ENCODE assay signal across 17 cellular contexts in the genomic region with DNA sequence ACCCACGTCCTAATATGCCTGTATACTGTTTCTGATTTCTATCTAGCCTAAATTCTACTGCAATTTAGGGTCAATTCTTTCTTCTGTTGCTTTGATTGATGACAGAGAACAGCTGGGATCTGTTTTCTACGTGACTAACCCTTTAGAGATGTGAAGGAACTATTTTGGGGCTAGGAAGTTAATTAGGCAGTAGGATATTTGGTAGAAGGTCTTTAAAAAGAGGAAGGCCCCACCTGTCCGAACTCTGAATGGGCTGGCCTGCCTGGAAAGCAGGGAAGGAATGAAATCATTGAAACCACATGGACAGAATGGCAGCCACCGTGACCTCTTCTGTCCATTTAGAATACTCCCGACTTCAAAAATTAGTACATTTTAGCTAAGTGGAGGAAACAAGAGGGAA. TPM values are rescaled to one million over a fixed set of nuclear protein-coding genes. Genes with fewer than 3 reads are reported as not detected.
A peak's percentile ranks its signal among the peaks of the same experiment; 100 is the strongest.
DNase-seq lines count a peak whose midpoint lies in the region; ATAC-seq and TF ChIP-seq lines count a peak whose summit lies in the region.
"Had no signal": no experiment of that assay in that cellular context is flagged by ENCODE, and none has a peak within 500 bp of the region (broad histone marks: within the 10 kb centered on the region; RNA-seq: fewer than 3 reads in every experiment).

No MANE protein-coding gene starts in this region.

- H3K27me3 ChIP-seq in muscle layer of duodenum (ENCODE audit: low read depth, low read length) (no peaks in the 10 kb centered on the region), vagina (no peaks in the 10 kb centered on the region)
- H3K27me3 ChIP-seq: gastroesophageal sphincter, stomach had no signal

- no peaks in the 10 kb centered on the region for H3K9me3 ChIP-seq in muscle layer of duodenum (ENCODE audit: control insufficient read depth in 1 of 2, low read length in 2 of 2)
- H3K9me3 ChIP-seq in vagina = no peaks in the 10 kb centered on the region
- H3K9me3 ChIP-seq: gastroesophageal sphincter, stomach had no signal

- peaks cover 0 to 21% of the 10 kb centered on the region in 2 donors for H3K4me1 ChIP-seq in muscle layer of duodenum (ENCODE audit: control insufficient read depth in 1 of 2, insufficient read depth in 2 of 2, low read length in 2 of 2)
- peaks cover 49% of the 10 kb centered on the region for H3K4me1 ChIP-seq in vagina

- H3K27me3 Mint-ChIP-seq in stimulated activated naive CD8-positive, alpha-beta T cell treated with anti-CD3 and anti-CD28 coated beads, Interleukin-15, Interleukin-2, amounts not matched to agents 100 ng/mL and 50 ng/mL, for 24 hours = no peaks in the 10 kb centered on the region
- no peaks in the 10 kb centered on the region for H3K27me3 Mint-ChIP-seq in activated naive CD8-positive, alpha-beta T cell treated with anti-CD3 and anti-CD28 coated beads for 36 hours

- ATAC-seq in stimulated activated naive CD8-positive, alpha-beta T cell treated with anti-CD3 and anti-CD28 coated beads, Interleukin-15, Interleukin-2, amounts not matched to agents 100 U/mL and 50 U/mL, for 24 hours = no peak
- ATAC-seq: gastroesophageal sphincter had no signal

- H3K9me3 Mint-ChIP-seq in stimulated activated naive CD8-positive, alpha-beta T cell treated with anti-CD3 and anti-CD28 coated beads, Interleukin-15, Interleukin-2, amounts not matched to agents 100 ng/mL and 50 ng/mL, for 24 hours = no peaks in the 10 kb centered on the region
- no peaks in the 10 kb centered on the region for H3K9me3 Mint-ChIP-seq in activated naive CD8-positive, alpha-beta T cell treated with anti-CD3 and anti-CD28 coated beads for 36 hours

- DNase-seq in stimulated activated naive CD8-positive, alpha-beta T cell treated with anti-CD3 and anti-CD28 coated beads, Interleukin-15, Interleukin-2, amounts not matched to agents 100 U/mL and 50 U/mL, for 24 hours = no peak
- DNase-seq in activated naive CD8-positive, alpha-beta T cell treated with anti-CD3 and anti-CD28 coated beads for 36 hours = no peak
- DNase-seq in vagina (ENCODE audit: extremely low spot score in 2 of 2) (no peak), putamen (ENCODE audit: low spot score) (no peak), T1000 (lab: John Stamatoyannopoulos, UW) (no peak), 8988T (no peak)
- DNase-seq: activated gamma-delta T cell, AML-193, mammary epithelial cell, NCI-H2029 treated with DMSO at 0.1 percent for 48 hours, NCI-H510A treated with DMSO at 0.1 percent for 48 hours, nucleus accumbens, PC-9, stomach had no signal

- H3K27ac ChIP-seq in muscle layer of duodenum (ENCODE audit: low read length) (peak overlapping the region; percentile 40), vagina (peak overlapping the region; percentile 77)
- H3K27ac ChIP-seq: gastroesophageal sphincter had no signal

- no peak overlapping the region for H3K4me3 ChIP-seq in muscle layer of duodenum (ENCODE audit: low read depth in 1 of 2, low read length in 2 of 2)
- H3K4me3 ChIP-seq in vagina = no peak overlapping the region
- H3K4me3 ChIP-seq: gastroesophageal sphincter, PC-9, stomach had no signal

- intact Hi-C loops in vagina (cut with DNase I) = no loop called here

- peak overlapping the region; percentile 97 for H3K27ac Mint-ChIP-seq in stimulated activated naive CD8-positive, alpha-beta T cell treated with anti-CD3 and anti-CD28 coated beads, Interleukin-15, Interleukin-2, amounts not matched to agents 100 ng/mL and 50 ng/mL, for 24 hours
- H3K27ac Mint-ChIP-seq in activated naive CD8-positive, alpha-beta T cell treated with anti-CD3 and anti-CD28 coated beads for 36 hours = peak overlapping the region; percentile 93

- TF ChIP-seq CTCF in vagina (IDR thresholded peaks at IDR 0.05) = no peak

- peaks cover 91% of the 10 kb centered on the region for H3K36me3 Mint-ChIP-seq in stimulated activated naive CD8-positive, alpha-beta T cell treated with anti-CD3 and anti-CD28 coated beads, Interleukin-15, Interleukin-2, amounts not matched to agents 100 ng/mL and 50 ng/mL, for 24 hours (ENCODE audit: low read depth)
- H3K36me3 Mint-ChIP-seq in activated naive CD8-positive, alpha-beta T cell treated with anti-CD3 and anti-CD28 coated beads for 36 hours = peaks cover 56% of the 10 kb centered on the region

- no peak for TF ChIP-seq POLR2A in vagina (IDR thresholded peaks at IDR 0.05)

- H3K4me1 Mint-ChIP-seq in stimulated activated naive CD8-positive, alpha-beta T cell treated with anti-CD3 and anti-CD28 coated beads, Interleukin-15, Interleukin-2, amounts not matched to agents 100 ng/mL and 50 ng/mL, for 24 hours (ENCODE audit: low read depth) = peaks cover 65% of the 10 kb centered on the region
- peaks cover 59% of the 10 kb centered on the region for H3K4me1 Mint-ChIP-seq in activated naive CD8-positive, alpha-beta T cell treated with anti-CD3 and anti-CD28 coated beads for 36 hours

- H3K4me3 Mint-ChIP-seq in stimulated activated naive CD8-positive, alpha-beta T cell treated with anti-CD3 and anti-CD28 coated beads, Interleukin-15, Interleukin-2, amounts not matched to agents 100 ng/mL and 50 ng/mL, for 24 hours = peak overlapping the region; percentile 65
- H3K4me3 Mint-ChIP-seq in activated naive CD8-positive, alpha-beta T cell treated with anti-CD3 and anti-CD28 coated beads for 36 hours = peak overlapping the region; percentile 29

- peaks cover 52 to 72% of the 10 kb centered on the region in 2 donors for H3K36me3 ChIP-seq in muscle layer of duodenum (ENCODE audit: control insufficient read depth in 1 of 2, insufficient read depth in 2 of 2, low read length in 2 of 2)
- H3K36me3 ChIP-seq in vagina = peaks cover 0 to 44% of the 10 kb centered on the region in 2 donors

RNA-seq across cellular contexts. Expression of a gene that starts 21.0 kb away (rescaled TPM):
- total RNA-seq in activated naive CD8-positive, alpha-beta T cell treated with anti-CD3 and anti-CD28 coated beads for 36 hours = 100 to 1,000 TPM; 112 to 113 TPM
- 48.9 TPM for total RNA-seq in vagina

RNA-seq across cellular contexts. Expression of a gene that starts 44.1 kb away (rescaled TPM):
- 1 to 10 TPM; 5.2 to 5.3 TPM for total RNA-seq in activated naive CD8-positive, alpha-beta T cell treated with anti-CD3 and anti-CD28 coated beads for 36 hours
- total RNA-seq in vagina = 5.9 TPM
